28 cellular contexts compared by ENCODE assay signal in the genomic region with DNA sequence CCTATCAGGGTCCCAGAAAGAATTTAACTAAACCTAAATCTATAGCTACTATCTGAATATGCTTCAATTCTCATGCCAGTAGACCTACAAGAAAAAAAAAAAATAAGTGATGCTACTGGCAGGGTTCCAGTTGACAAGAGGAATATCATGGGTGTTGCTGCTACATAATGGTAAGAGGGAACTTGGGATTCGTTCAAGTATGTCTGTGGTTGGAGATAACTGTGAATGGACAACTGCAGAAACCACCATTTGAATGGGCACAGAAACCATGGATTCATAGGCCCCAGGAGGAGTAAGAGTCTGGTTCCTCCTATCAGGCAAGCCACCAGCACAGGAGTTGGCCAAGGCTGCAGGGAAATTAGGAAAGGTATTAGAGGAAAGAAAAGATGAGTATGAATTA.
"Had no signal": no experiment of that assay in that cellular context is flagged by ENCODE, and none has a peak within 500 bp of the region (broad histone marks: within the 10 kb centered on the region; RNA-seq: fewer than 3 reads in every experiment).

No MANE protein-coding gene starts in this region.

- H3K36me3 ChIP-seq: colonic mucosa, left lung, lower lobe of right lung, neural progenitor cell, right atrium auricular region had no signal

- H3K9me3 Mint-ChIP-seq: activated B cell treated with CpG ODN at 0.5 μM for 24 hours; activated naive CD4-positive, alpha-beta T cell treated with anti-CD3 and anti-CD28 coated beads, Interleukin-2, amount 50 U/mL, for 24 hours; activated T-helper 2 cell treated with anti-CD3 and anti-CD28 coated beads, Interferon-gamma antibody, Interleukin-2, Interleukin-4, amounts not matched to agents 10 μg/mL and 5 μg/mL and 100 μg/mL, durations not matched to agents 14 hours and 24 hours and 36 hours had no signal

- H3K79me2 ChIP-seq: parathyroid adenoma had no signal

- H3K9me3 ChIP-seq: body of pancreas, colonic mucosa, left lung, lower lobe of right lung, psoas muscle, right atrium auricular region, tibial nerve had no signal

- H3K4me3 Mint-ChIP-seq: activated B cell treated with CpG ODN at 0.5 μM for 24 hours; activated CD8-positive, alpha-beta memory T cell treated with anti-CD3 and anti-CD28 coated beads, Interleukin-2, amount 10 ng/mL, durations not matched to agents 7 days and 5 days; activated CD8-positive, alpha-beta T cell treated with anti-CD3 and anti-CD28 coated beads for 36 hours; activated naive CD4-positive, alpha-beta T cell treated with anti-CD3 and anti-CD28 coated beads, Interleukin-2, amount 50 U/mL, for 24 hours; effector memory CD8-positive, alpha-beta T cell; natural killer cell; neural progenitor cell; T-helper 17 cell had no signal

- H2AFZ ChIP-seq: neural progenitor cell, parathyroid adenoma had no signal

- ATAC-seq: activated CD8-positive, alpha-beta memory T cell treated with anti-CD3 and anti-CD28 coated beads, Interleukin-2, amount 10 ng/mL, durations not matched to agents 7 days and 5 days; activated CD8-positive, alpha-beta T cell treated with anti-CD3 and anti-CD28 coated beads for 36 hours; body of pancreas; effector memory CD8-positive, alpha-beta T cell; left lung; lower lobe of right lung; natural killer cell; psoas muscle; T-helper 17 cell had no signal

- H3K36me3 Mint-ChIP-seq: activated CD8-positive, alpha-beta memory T cell treated with anti-CD3 and anti-CD28 coated beads, Interleukin-2, amount 10 ng/mL, durations not matched to agents 7 days and 5 days; activated naive CD4-positive, alpha-beta T cell treated with anti-CD3 and anti-CD28 coated beads, Interleukin-2, amount 50 U/mL, for 24 hours; natural killer cell had no signal

- H3K4me1 Mint-ChIP-seq: activated B cell treated with CpG ODN at 0.5 μM for 24 hours; activated CD8-positive, alpha-beta memory T cell treated with anti-CD3 and anti-CD28 coated beads, Interleukin-2, amount 10 ng/mL, durations not matched to agents 7 days and 5 days; activated naive CD4-positive, alpha-beta T cell treated with anti-CD3 and anti-CD28 coated beads, Interleukin-2, amount 50 U/mL, for 24 hours; natural killer cell; T-helper 17 cell had no signal

- H3K4me1 ChIP-seq: body of pancreas, colonic mucosa, left lung, lower lobe of right lung, neural progenitor cell, parathyroid adenoma, psoas muscle, right atrium auricular region, tibial nerve had no signal

- H3K27me3 ChIP-seq: body of pancreas, colonic mucosa, dorsolateral prefrontal cortex, left lung, neural progenitor cell, right atrium auricular region, tibial nerve had no signal

- H3K27ac ChIP-seq: body of pancreas, colonic mucosa, dorsolateral prefrontal cortex, left lung, lower lobe of right lung, neural progenitor cell, parathyroid adenoma, psoas muscle, right atrium auricular region, tibial nerve had no signal

- H3K4me3 ChIP-seq: body of pancreas, colonic mucosa, dorsolateral prefrontal cortex, left lung, lower lobe of right lung, neural progenitor cell, psoas muscle, right atrium auricular region, tibial nerve had no signal

- H3K9ac ChIP-seq: neural progenitor cell, parathyroid adenoma had no signal

- H3K27me3 Mint-ChIP-seq: activated B cell treated with CpG ODN at 0.5 μM for 24 hours; activated CD8-positive, alpha-beta memory T cell treated with anti-CD3 and anti-CD28 coated beads, Interleukin-2, amount 10 ng/mL, durations not matched to agents 7 days and 5 days; activated CD8-positive, alpha-beta T cell treated with anti-CD3 and anti-CD28 coated beads for 36 hours; activated naive CD4-positive, alpha-beta T cell treated with anti-CD3 and anti-CD28 coated beads, Interleukin-2, amount 50 U/mL, for 24 hours; effector memory CD8-positive, alpha-beta T cell; T-helper 17 cell had no signal

- H3K27ac Mint-ChIP-seq: activated B cell treated with CpG ODN at 0.5 μM for 24 hours; activated CD8-positive, alpha-beta memory T cell treated with anti-CD3 and anti-CD28 coated beads, Interleukin-2, amount 10 ng/mL, durations not matched to agents 7 days and 5 days; activated CD8-positive, alpha-beta T cell treated with anti-CD3 and anti-CD28 coated beads for 36 hours; activated naive CD4-positive, alpha-beta T cell treated with anti-CD3 and anti-CD28 coated beads, Interleukin-2, amount 50 U/mL, for 24 hours; activated T-helper 2 cell treated with anti-CD3 and anti-CD28 coated beads, Interferon-gamma antibody, Interleukin-2, Interleukin-4, amounts not matched to agents 10 μg/mL and 5 μg/mL and 100 μg/mL, durations not matched to agents 14 hours and 24 hours and 36 hours; effector memory CD8-positive, alpha-beta T cell; natural killer cell; neural progenitor cell; T-helper 17 cell had no signal

- DNase-seq: activated B cell treated with CpG ODN at 0.5 μM for 24 hours; activated CD4-positive, alpha-beta T cell treated with anti-CD3 and anti-CD28 coated beads, Interleukin-2, amount 50 U/mL, for 1 hour; activated CD8-positive, alpha-beta memory T cell treated with anti-CD3 and anti-CD28 coated beads, Interleukin-2, amount 10 ng/mL, durations not matched to agents 7 days and 5 days; activated CD8-positive, alpha-beta T cell treated with anti-CD3 and anti-CD28 coated beads for 36 hours; activated T-cell treated with anti-CD3 and anti-CD28 coated beads, Interleukin-2, amount 50 U/mL, for 48 hours; anterior cingulate cortex; body of pancreas; colonic mucosa; dorsolateral prefrontal cortex; effector memory CD8-positive, alpha-beta T cell; erythroblast; foreskin melanocyte; glutamatergic neuron; left lung; lower lobe of right lung; mesenchymal stem cell; natural killer cell; occipital lobe; psoas muscle; stimulated activated naive CD4-positive, alpha-beta T cell treated with Interleukin-2 at 50 U/mL for 16 hours; T-helper 17 cell; T1000 had no signal

- H3K4me2 ChIP-seq: neural progenitor cell had no signal
